Comparison of ENCODE assay signal across 8 cellular contexts in genomic region chr19:16247353-16248182, GRCh38. TPM values are rescaled to one million over a fixed set of nuclear protein-coding genes. Genes with fewer than 3 reads are reported as not detected.
DNase-seq lines count a peak whose midpoint lies in the region; ATAC-seq, FAIRE-seq and TF ChIP-seq lines count a peak whose summit lies in the region.

No MANE protein-coding gene starts in this region.

- no peak for TF ChIP-seq POLR2A in H54 (IDR thresholded peaks at IDR 0.05; ENCODE audit: low read depth, low read length)

- intact Hi-C loops in colonic mucosa (cut with DNase I), result loop anchor here (1.0 kb wide), 1 partner anchor 136 kb away; no protein-coding TSS in a partner anchor

- H3K4me1 ChIP-seq in colonic mucosa, result no peaks in the 10 kb centered on the region

- H3K27ac ChIP-seq in colonic mucosa, result no peak overlapping the region

- H3K9ac ChIP-seq in colonic mucosa (ENCODE audit: low read depth in 2 of 2, low read length in 2 of 2), result no peak overlapping the region

- ATAC-seq in left lobe of liver, result peak; percentile 99
- no peak for ATAC-seq in GM18873 (IDR thresholded peaks at IDR 0.05; ENCODE audit: low FRiP score, unreplicated experiment)

- no peaks in the 10 kb centered on the region for H3K9me3 ChIP-seq in colonic mucosa

- DNase-seq in AG08395 (ENCODE audit: low spot score), result peak; percentile 91
- peak; percentile 90 for DNase-seq in H54 (ENCODE audit: insufficient read length, low spot score)
- peak; percentile 46 for DNase-seq in NCI-H510A (lab: John Stamatoyannopoulos, UW)
- peak; percentile 87 for DNase-seq in activated CD4-positive, alpha-beta T cell treated with anti-CD3 and anti-CD28 coated beads, Interleukin-2, amount 50 U/mL, for 1 hour
- peak; percentile 86 for DNase-seq in colonic mucosa
- peak; percentile 83 for DNase-seq in left lobe of liver (ENCODE audit: low spot score)
- peak; percentile 86 for DNase-seq in stimulated activated CD4-positive, alpha-beta T cell treated with anti-CD3 and anti-CD28 coated beads, Interleukin-4, amount 100 ng/mL, for 24 hours

- no peak for FAIRE-seq in H54 (lab: Jason Lieb, UNC)

- TF ChIP-seq CTCF in colonic mucosa (IDR thresholded peaks at IDR 0.05), result peak; percentile 88

- H3K4me3 ChIP-seq in colonic mucosa, result no peak overlapping the region

- H3K27me3 ChIP-seq in colonic mucosa, result no peaks in the 10 kb centered on the region

- H3K36me3 ChIP-seq in colonic mucosa, result no peaks in the 10 kb centered on the region

RNA-seq across cellular contexts. Expression of gene AP1M1, which starts 49.9 kb away (rescaled TPM):
- total RNA-seq in colonic mucosa (10 to 100 TPM; 20.0 to 24.4 TPM), left lobe of liver (76.5 TPM)
